13 cellular contexts compared by ENCODE assay signal in the genomic region with DNA sequence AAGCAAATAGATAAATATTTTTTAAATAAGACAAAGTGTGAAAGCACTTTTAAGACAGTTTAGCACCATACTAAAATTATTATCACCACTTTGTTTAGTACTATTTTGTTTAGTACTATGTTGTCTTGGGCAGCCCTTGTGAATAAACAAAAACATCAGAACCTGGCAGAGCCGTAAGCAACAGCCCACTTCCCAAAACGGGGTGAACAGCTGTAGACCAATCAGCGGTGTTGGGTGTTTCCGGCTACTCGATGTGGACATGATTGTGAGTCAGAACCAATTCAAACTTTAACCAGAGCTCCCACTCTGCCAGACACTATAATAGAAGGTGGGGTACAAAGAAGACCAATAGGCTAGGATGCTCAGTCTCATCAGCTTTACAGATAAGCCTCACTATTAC. TPM values are rescaled to one million over a fixed set of nuclear protein-coding genes. Genes with fewer than 3 reads are reported as not detected.
DNase-seq lines count a peak whose midpoint lies in the region; ATAC-seq, FAIRE-seq and TF ChIP-seq lines count a peak whose summit lies in the region.
"Had no signal": no experiment of that assay in that cellular context is flagged by ENCODE, and none has a peak within 500 bp of the region (broad histone marks: within the 10 kb centered on the region; RNA-seq: fewer than 3 reads in every experiment).

No MANE protein-coding gene starts in this region.

- H2AFZ ChIP-seq in SU-DHL-6 (ENCODE audit: low read depth, low read length, severe bottlenecking), result peak overlapping the region; percentile 60

- H3K27ac ChIP-seq in SU-DHL-6 (ENCODE audit: low read depth, low read length) (no peak overlapping the region), lower lobe of right lung (peak overlapping the region; percentile 76)

- no peak overlapping the region for H3K4me3 ChIP-seq in SU-DHL-6 (ENCODE audit: insufficient read depth, low read length, poor library complexity, severe bottlenecking)
- no peak overlapping the region for H3K4me3 ChIP-seq in lower lobe of right lung
- H3K4me3 ChIP-seq in BE2C (ENCODE audit: low read depth, low read length), result no peak overlapping the region

- H3K27me3 ChIP-seq in SU-DHL-6 (ENCODE audit: low read length), result no peaks in the 10 kb centered on the region
- H3K27me3 ChIP-seq in lower lobe of right lung (ENCODE audit: low read depth), result no peaks in the 10 kb centered on the region
- H3K27me3 ChIP-seq in BE2C, result no peaks in the 10 kb centered on the region

- DNase-seq in ACHN (peak; percentile 37), GM12891 (ENCODE audit: insufficient read length, low spot score) (no peak), lower lobe of right lung (peak; percentile 48), BE2C (no peak), Kasumi-1 (lab: John Stamatoyannopoulos, UW) (no peak), NCI-H1417 treated with DMSO at 0.1 percent for 48 hours (lab: John Stamatoyannopoulos, UW) (no peak)
- no peak for DNase-seq in stimulated activated CD4-positive, alpha-beta T cell treated with anti-CD3 and anti-CD28 coated beads, Interleukin-15, amount 100 ng/mL, for 24 hours
- DNase-seq: activated T-cell treated with anti-CD3 and anti-CD28 coated beads, Interleukin-2, amount 50 U/mL, for 1 hour; central memory CD4-positive, alpha-beta T cell; naive B cell; NCI-H2029 treated with DMSO at 0.1 percent for 48 hours; OCI-M1 had no signal

- TF ChIP-seq CTCF in SU-DHL-6 (IDR thresholded peaks at IDR 0.05; ENCODE audit: insufficient read depth, low read length, poor library complexity, severe bottlenecking) (no peak), lower lobe of right lung (IDR thresholded peaks at IDR 0.05) (no peak), BE2C (IDR thresholded peaks at IDR 0.05; ENCODE audit: low read depth, low read length) (no peak)

- no peak for TF ChIP-seq POLR2A in GM12891 (IDR thresholded peaks at IDR 0.05; ENCODE audit: low read depth, low read length)

- no peak for ATAC-seq in lower lobe of right lung

- FAIRE-seq in GM12891 (lab: Jason Lieb, UNC), result no peak

- H4K20me1 ChIP-seq in SU-DHL-6 (ENCODE audit: low read depth, low read length), result 0 out of 2 replicates have a peak, but pooled peaks cover 3% of the 10 kb centered on the region

- in situ Hi-C loops in ACHN (cut with HindIII; ENCODE audit: low pct_ligation_motif_present, low pct_unique_long_range_greater_than_20kb, low sequenced_read_pairs), result no loop called here

- no peaks in the 10 kb centered on the region for H3K9me2 ChIP-seq in SU-DHL-6 (replicated peaks; ENCODE audit: insufficient read depth, low read length)

- intact Hi-C loops in lower lobe of right lung (cut with DNase I), result no loop called here

- peaks cover 23% of the 10 kb centered on the region for H3K4me1 ChIP-seq in lower lobe of right lung
- H3K4me1 ChIP-seq in BE2C, result no peaks in the 10 kb centered on the region

- H3K9ac ChIP-seq in SU-DHL-6 (ENCODE audit: low read length), result no peak overlapping the region; the same call in 1 of the 2 replicates

- H3K4me2 ChIP-seq in SU-DHL-6 (ENCODE audit: low read depth, low read length, poor library complexity, severe bottlenecking), result peak overlapping the region; percentile 17

- H3K9me3 ChIP-seq in SU-DHL-6 (ENCODE audit: insufficient read depth, low read length), result no peaks in the 10 kb centered on the region
- H3K9me3 ChIP-seq in lower lobe of right lung, result no peaks in the 10 kb centered on the region
- no peaks in the 10 kb centered on the region for H3K9me3 ChIP-seq in BE2C

- peaks cover 24% of the 10 kb centered on the region for H3K79me2 ChIP-seq in SU-DHL-6 (ENCODE audit: insufficient read depth, low read length)

- H3K36me3 ChIP-seq in SU-DHL-6 (ENCODE audit: low read length), result no peaks in the 10 kb centered on the region
- no peaks in the 10 kb centered on the region for H3K36me3 ChIP-seq in lower lobe of right lung
- H3K36me3 ChIP-seq in BE2C, result no peaks in the 10 kb centered on the region

- H3F3A ChIP-seq in SU-DHL-6 (ENCODE audit: insufficient read depth), result 0 out of 2 replicates have a peak, but pooled peaks cover 2% of the 10 kb centered on the region

TF ChIP-seq in GM12891, 5 proteins besides CTCF, POLR2A, EP300 and RAD21:
- no peak for TF ChIP-seq PAX5 (IDR thresholded peaks at IDR 0.05; ENCODE audit: insufficient read depth, low read length, severe bottlenecking)
- peak; percentile 59 for TF ChIP-seq SPI1 (IDR thresholded peaks at IDR 0.05; ENCODE audit: low read depth, low read length)

RNA-seq across cellular contexts. Expression of gene ASNSD1, which starts 2.5 kb away (rescaled TPM):
- 34.6 TPM for polyA plus RNA-seq in GM12891 (2012; ENCODE audit: low read depth, missing spikeins)
- 29.1 TPM for total RNA-seq in lower lobe of right lung
- 82.4 TPM for polyA plus RNA-seq in BE2C (2012; ENCODE audit: insufficient read depth, insufficient read length, low read depth)

RNA-seq across cellular contexts. Expression of gene ANKAR, which starts 15.7 kb away (rescaled TPM):
- 0.96 TPM for polyA plus RNA-seq in GM12891 (2012; ENCODE audit: low read depth, missing spikeins)
- 10.3 TPM for total RNA-seq in lower lobe of right lung
- polyA plus RNA-seq in BE2C (2012; ENCODE audit: insufficient read depth, insufficient read length, low read depth), result 1.1 TPM

Comparison
In these comparisons a context has a peak if more than half of its experiments do, and no peak if none do; other contexts are left out.
1. DNase-seq: peak in ACHN (single experiment) and lower lobe of right lung (single experiment); none in GM12891 (single experiment), BE2C (single experiment), Kasumi-1 (0 of 2), NCI-H1417 treated with DMSO at 0.1 percent for 48 hours (single experiment) and stimulated activated CD4-positive, alpha-beta T cell treated with anti-CD3 and anti-CD28 coated beads, Interleukin-15, amount 100 ng/mL, for 24 hours (single experiment).